ENCODE assay signal across 8 cellular contexts in the genomic region with DNA sequence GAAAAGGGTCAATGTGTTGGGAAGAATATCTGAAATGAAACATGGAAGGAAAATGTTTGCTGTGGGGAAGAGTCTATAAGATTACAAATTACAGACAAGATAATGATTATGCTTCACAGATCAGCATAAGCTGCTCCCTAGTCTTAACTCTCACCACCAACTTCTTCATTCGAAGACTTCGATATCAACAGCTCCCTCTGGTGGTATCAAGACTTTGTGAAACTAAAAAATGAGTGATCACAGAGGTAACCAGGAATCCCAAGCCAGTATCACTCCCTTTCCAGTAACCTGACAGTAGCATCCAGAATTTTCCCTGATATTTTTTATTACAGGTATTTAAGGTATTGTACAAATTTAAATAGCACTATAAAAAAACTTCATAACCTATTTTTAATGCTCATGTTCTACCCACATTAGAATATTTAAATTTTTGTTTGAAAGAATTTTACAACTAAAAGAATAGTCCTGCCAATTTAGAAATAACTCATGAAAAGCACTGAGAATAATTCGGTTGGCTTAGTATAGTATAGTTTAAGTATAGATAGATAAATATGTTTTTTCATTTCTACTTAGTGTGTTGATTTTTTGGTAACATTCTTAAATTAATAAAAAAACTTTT.
DNase-seq lines count a peak whose midpoint lies in the region; ATAC-seq and TF ChIP-seq lines count a peak whose summit lies in the region.

No MANE protein-coding gene starts in this region.

- no peak overlapping the region for H3K4me3 Mint-ChIP-seq in osteocyte (ENCODE audit: unreplicated experiment)

- no peaks in the 10 kb centered on the region for H3K4me1 Mint-ChIP-seq in osteocyte (ENCODE audit: unreplicated experiment)

- H3K36me3 Mint-ChIP-seq in osteocyte (ENCODE audit: unreplicated experiment) = peaks cover 11% of the 10 kb centered on the region

- H3K27ac Mint-ChIP-seq in osteocyte (ENCODE audit: unreplicated experiment) = no peak overlapping the region

- H3K4me3 ChIP-seq in LNCaP clone FGC (ENCODE audit: low read depth, low read length) (no peak overlapping the region), fibroblast of mammary gland (ENCODE audit: control insufficient read depth, low read depth, low read length) (no peak overlapping the region)

- peak; percentile 38 for DNase-seq in DMS114 treated with DMSO at 0.1 percent for 48 hours (lab: John Stamatoyannopoulos, UW; ENCODE audit: unreplicated experiment)
- DNase-seq in LNCaP clone FGC (ENCODE audit: low read depth) = no peak
- DNase-seq in SKM-1 treated with dmso at 0.1 percent for 144 hours (lab: John Stamatoyannopoulos, UW; ENCODE audit: unreplicated experiment) = peak; percentile 1
- DNase-seq in fibroblast of mammary gland (ENCODE audit: low read depth) = peak; percentile 59
- no peak for DNase-seq in osteocyte (ENCODE audit: extremely low spot score, unreplicated experiment)
- no peak for DNase-seq in GM19240 (ENCODE audit: insufficient read length, low spot score)
- DNase-seq in cortex of kidney (lab: John Stamatoyannopoulos, UW) = no peak

- no peaks in the 10 kb centered on the region for H3K9me3 Mint-ChIP-seq in osteocyte (ENCODE audit: unreplicated experiment)

- peak; percentile 57 for TF ChIP-seq CTCF in LNCaP clone FGC (IDR thresholded peaks at IDR 0.05; ENCODE audit: control insufficient read depth, extremely low read depth, insufficient read depth)
- peak; percentile 60 for TF ChIP-seq CTCF in fibroblast of mammary gland (conservative IDR thresholded peaks at IDR 0.05; ENCODE audit: control insufficient read depth, insufficient read depth, low read depth, low read length)
- peak; percentile 70 for TF ChIP-seq CTCF in osteocyte (IDR thresholded peaks at IDR 0.05)

- ATAC-seq in GM19467 (IDR thresholded peaks at IDR 0.05; ENCODE audit: unreplicated experiment) = peak; percentile 61

- H3K27me3 Mint-ChIP-seq in osteocyte (ENCODE audit: unreplicated experiment) = no peaks in the 10 kb centered on the region

Comparison
In these comparisons a context has a peak if more than half of its experiments do, and no peak if none do; other contexts are left out.
1. DNase-seq: peak in DMS114 treated with DMSO at 0.1 percent for 48 hours (single experiment), SKM-1 treated with dmso at 0.1 percent for 144 hours (single experiment) and fibroblast of mammary gland (single experiment); none in LNCaP clone FGC (single experiment), osteocyte (single experiment), GM19240 (single experiment) and cortex of kidney (single experiment).
2. Peak in every context shown above with its lines, with median percentiles within 50 percentile points of each other: CTCF ChIP-seq.